1 cellular context compared by ENCODE assay signal in the genomic region with DNA sequence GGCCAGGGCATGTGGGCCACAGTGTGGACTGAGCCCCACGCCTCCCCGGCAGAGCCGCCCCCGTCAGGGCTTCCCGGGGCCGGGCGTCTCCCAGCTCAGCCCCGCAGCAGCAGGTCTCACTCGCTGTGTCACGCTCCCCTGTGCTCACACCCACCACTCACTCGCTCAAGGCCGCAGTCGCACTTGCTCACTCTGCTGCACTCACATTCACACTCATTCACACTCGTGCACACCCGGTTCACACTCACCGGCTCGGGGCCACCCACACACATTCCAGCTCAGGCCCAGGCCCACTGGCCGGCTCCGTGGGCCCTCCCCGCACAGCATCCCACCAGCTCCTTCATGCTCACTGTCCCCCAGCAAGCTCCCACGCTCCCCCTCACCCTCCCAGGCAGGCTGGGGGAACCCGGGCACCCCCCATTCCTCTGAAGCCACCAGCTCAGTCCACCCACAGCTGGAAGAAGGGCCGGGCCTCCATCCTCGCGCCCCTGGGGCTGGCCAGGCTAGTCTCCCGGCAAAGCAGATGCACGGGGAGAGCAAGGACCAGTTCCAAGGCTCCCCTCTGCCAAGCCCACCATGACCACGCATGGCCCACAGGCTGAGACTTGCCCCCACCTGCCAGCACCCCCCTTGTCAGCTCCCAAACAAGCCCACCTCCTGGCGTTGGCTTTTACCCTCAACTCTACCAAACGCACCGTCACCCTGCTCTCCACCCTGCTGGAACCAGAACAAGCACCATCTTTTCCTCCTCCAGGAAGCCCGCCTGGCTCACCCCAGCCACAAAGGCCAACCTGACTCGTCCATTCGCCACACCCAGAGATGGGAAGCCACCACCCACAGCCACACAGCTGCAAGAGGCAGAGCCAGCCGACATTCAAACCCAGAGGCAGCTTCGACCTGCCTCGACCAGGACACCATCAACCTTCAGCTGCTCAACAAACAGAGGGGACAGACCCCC.
TF ChIP-seq lines count a peak whose summit lies in the region.

No MANE protein-coding gene starts in this region.

TF ChIP-seq in K562, 482 proteins besides CTCF, POLR2A, EP300 and RAD21:
- no peak for TF ChIP-seq MAFF (IDR thresholded peaks at IDR 0.05; ENCODE audit: low read length)
- 0 out of 2 replicates have a peak, but pooled peaks have one; percentile 16 for TF ChIP-seq ZNF436 (CRISPR knock-in tag; IDR thresholded peaks at IDR 0.05)
- TF ChIP-seq ZKSCAN1 (IDR thresholded peaks at IDR 0.05; ENCODE audit: low read depth, low read length): no peak
- TF ChIP-seq PBX2 (CRISPR knock-in tag; IDR thresholded peaks at IDR 0.05; ENCODE audit: low read depth): no peak
- no peak for TF ChIP-seq PBX2 (tag; conservative IDR thresholded peaks at IDR 0.05; ENCODE audit: low read depth)
- TF ChIP-seq ETV1 (tag; conservative IDR thresholded peaks at IDR 0.05; ENCODE audit: low read depth): no peak
- no peak for TF ChIP-seq SMARCA4 (IDR thresholded peaks at IDR 0.05)
- no peak for TF ChIP-seq ZFP30 (CRISPR knock-in tag; IDR thresholded peaks at IDR 0.05; ENCODE audit: borderline replicate concordance)
- no peak for TF ChIP-seq GABPA (tag; conservative IDR thresholded peaks at IDR 0.05; ENCODE audit: low read depth)
- TF ChIP-seq CSDE1 (IDR thresholded peaks at IDR 0.05): no peak
- no peak for TF ChIP-seq ATF7 (IDR thresholded peaks at IDR 0.05)
- TF ChIP-seq CBFA2T3 (IDR thresholded peaks at IDR 0.05): no peak
- TF ChIP-seq ZFP36 (IDR thresholded peaks at IDR 0.05; ENCODE audit: low read depth, low read length, partially characterized antibody): peak; percentile 93
- TF ChIP-seq HNRNPK (IDR thresholded peaks at IDR 0.05; ENCODE audit: low read depth, low read length, poor library complexity, severe bottlenecking): no peak
- 0 out of 2 replicates have a peak, but pooled peaks have one; percentile 39 for TF ChIP-seq CBX1 (IDR thresholded peaks at IDR 0.05; ENCODE audit: low read depth)
- TF ChIP-seq, protein P1, sequence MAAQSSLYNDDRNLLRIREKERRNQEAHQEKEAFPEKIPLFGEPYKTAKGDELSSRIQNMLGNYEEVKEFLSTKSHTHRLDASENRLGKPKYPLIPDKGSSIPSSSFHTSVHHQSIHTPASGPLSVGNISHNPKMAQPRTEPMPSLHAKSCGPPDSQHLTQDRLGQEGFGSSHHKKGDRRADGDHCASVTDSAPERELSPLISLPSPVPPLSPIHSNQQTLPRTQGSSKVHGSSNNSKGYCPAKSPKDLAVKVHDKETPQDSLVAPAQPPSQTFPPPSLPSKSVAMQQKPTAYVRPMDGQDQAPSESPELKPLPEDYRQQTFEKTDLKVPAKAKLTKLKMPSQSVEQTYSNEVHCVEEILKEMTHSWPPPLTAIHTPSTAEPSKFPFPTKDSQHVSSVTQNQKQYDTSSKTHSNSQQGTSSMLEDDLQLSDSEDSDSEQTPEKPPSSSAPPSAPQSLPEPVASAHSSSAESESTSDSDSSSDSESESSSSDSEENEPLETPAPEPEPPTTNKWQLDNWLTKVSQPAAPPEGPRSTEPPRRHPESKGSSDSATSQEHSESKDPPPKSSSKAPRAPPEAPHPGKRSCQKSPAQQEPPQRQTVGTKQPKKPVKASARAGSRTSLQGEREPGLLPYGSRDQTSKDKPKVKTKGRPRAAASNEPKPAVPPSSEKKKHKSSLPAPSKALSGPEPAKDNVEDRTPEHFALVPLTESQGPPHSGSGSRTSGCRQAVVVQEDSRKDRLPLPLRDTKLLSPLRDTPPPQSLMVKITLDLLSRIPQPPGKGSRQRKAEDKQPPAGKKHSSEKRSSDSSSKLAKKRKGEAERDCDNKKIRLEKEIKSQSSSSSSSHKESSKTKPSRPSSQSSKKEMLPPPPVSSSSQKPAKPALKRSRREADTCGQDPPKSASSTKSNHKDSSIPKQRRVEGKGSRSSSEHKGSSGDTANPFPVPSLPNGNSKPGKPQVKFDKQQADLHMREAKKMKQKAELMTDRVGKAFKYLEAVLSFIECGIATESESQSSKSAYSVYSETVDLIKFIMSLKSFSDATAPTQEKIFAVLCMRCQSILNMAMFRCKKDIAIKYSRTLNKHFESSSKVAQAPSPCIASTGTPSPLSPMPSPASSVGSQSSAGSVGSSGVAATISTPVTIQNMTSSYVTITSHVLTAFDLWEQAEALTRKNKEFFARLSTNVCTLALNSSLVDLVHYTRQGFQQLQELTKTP (IDR thresholded peaks at IDR 0.05; ENCODE audit: low read depth in 1 of 2, partially characterized antibody in 2 of 2): no peak
- no peak for TF ChIP-seq ZNF263 (CRISPR knock-in tag; IDR thresholded peaks at IDR 0.05; ENCODE audit: borderline replicate concordance)
- no peak for TF ChIP-seq ZSCAN32 (CRISPR knock-in tag; IDR thresholded peaks at IDR 0.05)
- TF ChIP-seq CBFA2T2 (conservative IDR thresholded peaks at IDR 0.05): no peak
- peak in 1 of 2 experiments; percentile 6; a peak in 1 of 4 replicates for TF ChIP-seq KDM1A (IDR thresholded peaks at IDR 0.05)
- TF ChIP-seq ZNF717 (CRISPR knock-in tag; IDR thresholded peaks at IDR 0.05): no peak
- TF ChIP-seq ZNF41 (CRISPR knock-in tag; conservative IDR thresholded peaks at IDR 0.05): peak; percentile 94
- TF ChIP-seq MAFG (tag; conservative IDR thresholded peaks at IDR 0.05): no peak
